Comparison of ENCODE assay signal across 1 cellular context in genomic region chr5:132826424-132827082, GRCh38.
TF ChIP-seq lines count a peak whose summit lies in the region.

No MANE protein-coding gene starts in this region.

TF ChIP-seq in HepG2, 621 proteins besides CTCF, POLR2A, EP300 and RAD21:
- TF ChIP-seq, protein P1, sequence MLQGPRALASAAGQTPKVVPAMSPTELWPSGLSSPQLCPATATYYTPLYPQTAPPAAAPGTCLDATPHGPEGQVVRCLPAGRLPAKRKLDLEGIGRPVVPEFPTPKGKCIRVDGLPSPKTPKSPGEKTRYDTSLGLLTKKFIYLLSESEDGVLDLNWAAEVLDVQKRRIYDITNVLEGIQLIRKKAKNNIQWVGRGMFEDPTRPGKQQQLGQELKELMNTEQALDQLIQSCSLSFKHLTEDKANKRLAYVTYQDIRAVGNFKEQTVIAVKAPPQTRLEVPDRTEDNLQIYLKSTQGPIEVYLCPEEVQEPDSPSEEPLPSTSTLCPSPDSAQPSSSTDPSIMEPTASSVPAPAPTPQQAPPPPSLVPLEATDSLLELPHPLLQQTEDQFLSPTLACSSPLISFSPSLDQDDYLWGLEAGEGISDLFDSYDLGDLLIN (CRISPR knock-in tag; IDR thresholded peaks at IDR 0.05; ENCODE audit: borderline replicate concordance) = no peak
- TF ChIP-seq, protein P2, sequence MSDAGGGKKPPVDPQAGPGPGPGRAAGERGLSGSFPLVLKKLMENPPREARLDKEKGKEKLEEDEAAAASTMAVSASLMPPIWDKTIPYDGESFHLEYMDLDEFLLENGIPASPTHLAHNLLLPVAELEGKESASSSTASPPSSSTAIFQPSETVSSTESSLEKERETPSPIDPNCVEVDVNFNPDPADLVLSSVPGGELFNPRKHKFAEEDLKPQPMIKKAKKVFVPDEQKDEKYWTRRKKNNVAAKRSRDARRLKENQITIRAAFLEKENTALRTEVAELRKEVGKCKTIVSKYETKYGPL (CRISPR knock-in tag; IDR thresholded peaks at IDR 0.05) = no peak
- no peak for TF ChIP-seq ZNF101 (CRISPR knock-in tag; IDR thresholded peaks at IDR 0.05; ENCODE audit: borderline replicate concordance, low read depth)
- TF ChIP-seq, protein P3, sequence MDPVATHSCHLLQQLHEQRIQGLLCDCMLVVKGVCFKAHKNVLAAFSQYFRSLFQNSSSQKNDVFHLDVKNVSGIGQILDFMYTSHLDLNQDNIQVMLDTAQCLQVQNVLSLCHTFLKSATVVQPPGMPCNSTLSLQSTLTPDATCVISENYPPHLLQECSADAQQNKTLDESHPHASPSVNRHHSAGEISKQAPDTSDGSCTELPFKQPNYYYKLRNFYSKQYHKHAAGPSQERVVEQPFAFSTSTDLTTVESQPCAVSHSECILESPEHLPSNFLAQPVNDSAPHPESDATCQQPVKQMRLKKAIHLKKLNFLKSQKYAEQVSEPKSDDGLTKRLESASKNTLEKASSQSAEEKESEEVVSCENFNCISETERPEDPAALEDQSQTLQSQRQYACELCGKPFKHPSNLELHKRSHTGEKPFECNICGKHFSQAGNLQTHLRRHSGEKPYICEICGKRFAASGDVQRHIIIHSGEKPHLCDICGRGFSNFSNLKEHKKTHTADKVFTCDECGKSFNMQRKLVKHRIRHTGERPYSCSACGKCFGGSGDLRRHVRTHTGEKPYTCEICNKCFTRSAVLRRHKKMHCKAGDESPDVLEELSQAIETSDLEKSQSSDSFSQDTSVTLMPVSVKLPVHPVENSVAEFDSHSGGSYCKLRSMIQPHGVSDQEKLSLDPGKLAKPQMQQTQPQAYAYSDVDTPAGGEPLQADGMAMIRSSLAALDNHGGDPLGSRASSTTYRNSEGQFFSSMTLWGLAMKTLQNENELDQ (CRISPR knock-in tag; IDR thresholded peaks at IDR 0.05; ENCODE audit: borderline replicate concordance) = no peak
- TF ChIP-seq, protein P4, sequence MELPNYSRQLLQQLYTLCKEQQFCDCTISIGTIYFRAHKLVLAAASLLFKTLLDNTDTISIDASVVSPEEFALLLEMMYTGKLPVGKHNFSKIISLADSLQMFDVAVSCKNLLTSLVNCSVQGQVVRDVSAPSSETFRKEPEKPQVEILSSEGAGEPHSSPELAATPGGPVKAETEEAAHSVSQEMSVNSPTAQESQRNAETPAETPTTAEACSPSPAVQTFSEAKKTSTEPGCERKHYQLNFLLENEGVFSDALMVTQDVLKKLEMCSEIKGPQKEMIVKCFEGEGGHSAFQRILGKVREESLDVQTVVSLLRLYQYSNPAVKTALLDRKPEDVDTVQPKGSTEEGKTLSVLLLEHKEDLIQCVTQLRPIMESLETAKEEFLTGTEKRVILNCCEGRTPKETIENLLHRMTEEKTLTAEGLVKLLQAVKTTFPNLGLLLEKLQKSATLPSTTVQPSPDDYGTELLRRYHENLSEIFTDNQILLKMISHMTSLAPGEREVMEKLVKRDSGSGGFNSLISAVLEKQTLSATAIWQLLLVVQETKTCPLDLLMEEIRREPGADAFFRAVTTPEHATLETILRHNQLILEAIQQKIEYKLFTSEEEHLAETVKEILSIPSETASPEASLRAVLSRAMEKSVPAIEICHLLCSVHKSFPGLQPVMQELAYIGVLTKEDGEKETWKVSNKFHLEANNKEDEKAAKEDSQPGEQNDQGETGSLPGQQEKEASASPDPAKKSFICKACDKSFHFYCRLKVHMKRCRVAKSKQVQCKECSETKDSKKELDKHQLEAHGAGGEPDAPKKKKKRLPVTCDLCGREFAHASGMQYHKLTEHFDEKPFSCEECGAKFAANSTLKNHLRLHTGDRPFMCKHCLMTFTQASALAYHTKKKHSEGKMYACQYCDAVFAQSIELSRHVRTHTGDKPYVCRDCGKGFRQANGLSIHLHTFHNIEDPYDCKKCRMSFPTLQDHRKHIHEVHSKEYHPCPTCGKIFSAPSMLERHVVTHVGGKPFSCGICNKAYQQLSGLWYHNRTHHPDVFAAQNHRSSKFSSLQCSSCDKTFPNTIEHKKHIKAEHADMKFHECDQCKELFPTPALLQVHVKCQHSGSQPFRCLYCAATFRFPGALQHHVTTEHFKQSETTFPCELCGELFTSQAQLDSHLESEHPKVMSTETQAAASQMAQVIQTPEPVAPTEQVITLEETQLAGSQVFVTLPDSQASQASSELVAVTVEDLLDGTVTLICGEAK (IDR thresholded peaks at IDR 0.05) = no peak
- TF ChIP-seq, protein P4 (CRISPR knock-in tag; IDR thresholded peaks at IDR 0.05) = no peak
